Comparison of ENCODE assay signal across 27 cellular contexts in the genomic region with DNA sequence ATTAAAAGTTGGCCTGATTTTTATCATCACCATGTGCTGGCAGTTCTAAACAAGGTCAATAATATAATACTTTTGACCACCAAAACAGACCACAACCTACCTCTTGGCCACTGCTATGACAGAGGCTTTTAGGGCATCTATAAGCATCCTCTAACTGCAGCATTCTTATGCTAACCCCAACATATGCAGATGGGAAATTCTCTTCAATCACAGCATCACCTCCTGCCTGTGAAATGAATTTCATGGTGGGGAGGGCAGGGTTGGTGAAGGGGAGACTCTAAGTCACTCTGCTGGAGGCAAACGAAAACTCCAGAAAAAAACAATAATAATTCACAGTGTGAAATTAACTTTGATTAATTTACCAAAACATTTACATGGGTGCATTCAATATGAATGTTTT.
"Had no signal": no experiment of that assay in that cellular context is flagged by ENCODE, and none has a peak within 500 bp of the region (broad histone marks: within the 10 kb centered on the region; RNA-seq: fewer than 3 reads in every experiment).

No MANE protein-coding gene starts in this region.

- H3K27ac ChIP-seq: dorsolateral prefrontal cortex, epithelial cell of prostate, gastrocnemius medialis, hepatocyte, left lung, neural progenitor cell, parathyroid adenoma, prostate gland, right atrium auricular region, suprapubic skin, transverse colon, upper lobe of right lung, uterus had no signal

- H3K27me3 ChIP-seq: dorsolateral prefrontal cortex, gastrocnemius medialis, hepatocyte, left lung, neural progenitor cell, right atrium auricular region, suprapubic skin, transverse colon, upper lobe of right lung, uterus had no signal

- H3K9ac ChIP-seq: neural progenitor cell, parathyroid adenoma had no signal

- H3K79me2 ChIP-seq: hepatocyte, parathyroid adenoma had no signal

- H3K4me2 ChIP-seq: hepatocyte, neural progenitor cell, smooth muscle cell had no signal

- H3K36me3 ChIP-seq: gastrocnemius medialis, left lung, neural progenitor cell, prostate gland, right atrium auricular region, suprapubic skin, transverse colon, upper lobe of right lung, uterus had no signal

- H3K4me3 ChIP-seq: dorsolateral prefrontal cortex, gastrocnemius medialis, hepatocyte, left lung, neural progenitor cell, prostate gland, right atrium auricular region, smooth muscle cell, suprapubic skin, transverse colon, upper lobe of right lung, uterus had no signal

- H2AFZ ChIP-seq: hepatocyte, parathyroid adenoma had no signal

- DNase-seq: dorsolateral prefrontal cortex; effector CD4-positive, alpha-beta T cell; gastrocnemius medialis; head of caudate nucleus; kidney; left cardiac atrium; left lung; mesenchymal stem cell; midbrain; naive thymus-derived CD4-positive, alpha-beta T cell; stimulated activated CD4-positive, alpha-beta T cell treated with anti-CD3 and anti-CD28 coated beads, Interleukin-12 subunit alpha, Interleukin-12 subunit beta, amount 100 ng/mL, for 4 hours; stimulated activated CD4-positive, alpha-beta T cell treated with anti-CD3 and anti-CD28 coated beads, Interleukin-1b, Interleukin-23, amount 100 ng/mL, for 48 hours; stimulated activated CD4-positive, alpha-beta T cell treated with anti-CD3 and anti-CD28 coated beads, Interleukin-4, amount 100 ng/mL, for 1 hour; stimulated activated CD8-positive, alpha-beta memory T cell treated with anti-CD3 and anti-CD28 coated beads, Interleukin-4, amount 100 ng/mL, for 48 hours; stimulated activated naive CD4-positive, alpha-beta T cell; stimulated activated naive CD8-positive, alpha-beta T cell treated with anti-CD3 and anti-CD28 coated beads, Interleukin-15, amount 100 ng/mL, for 72 hours; transverse colon; upper lobe of right lung; uterus had no signal

- H3K4me1 ChIP-seq: gastrocnemius medialis, parathyroid adenoma, prostate gland, right atrium auricular region, suprapubic skin, transverse colon, upper lobe of right lung, uterus had no signal

- FAIRE-seq: kidney had no signal

- H3K9me3 ChIP-seq: gastrocnemius medialis, left lung, prostate gland, right atrium auricular region, suprapubic skin, transverse colon, upper lobe of right lung, uterus had no signal
